16 cellular contexts compared by ENCODE assay signal in genomic region chr9:114476891-114477469, GRCh38. TPM values are rescaled to one million over a fixed set of nuclear protein-coding genes. Genes with fewer than 3 reads are reported as not detected.
DNase-seq lines count a peak whose midpoint lies in the region; ATAC-seq and TF ChIP-seq lines count a peak whose summit lies in the region.
"Had no signal": no experiment of that assay in that cellular context is flagged by ENCODE, and none has a peak within 500 bp of the region (broad histone marks: within the 10 kb centered on the region; RNA-seq: fewer than 3 reads in every experiment).

No MANE protein-coding gene starts in this region.

- H3K4ac ChIP-seq in mesendoderm (ENCODE audit: low read depth, low read length) = no peak overlapping the region

- H3K36me3 ChIP-seq in adrenal gland (replicated peaks in 1 of 2) (peaks cover 0 to 3% of the 10 kb centered on the region in 2 donors), mesendoderm (ENCODE audit: control insufficient read depth, insufficient read depth, low read length) (no peaks in the 10 kb centered on the region), testis (ENCODE audit: low read depth, missing control alignments) (no peaks in the 10 kb centered on the region)
- H3K36me3 ChIP-seq: BLaER1 had no signal

- H3K4me1 Mint-ChIP-seq in activated CD8-positive, alpha-beta memory T cell treated with anti-CD3 and anti-CD28 coated beads, Interleukin-2, amount 10 ng/mL, durations not matched to agents 7 days and 5 days = peaks cover 32% of the 10 kb centered on the region

- H2BK15ac ChIP-seq in mesendoderm (replicated peaks; ENCODE audit: low read depth) = no peak overlapping the region

- H3K27me3 ChIP-seq in adrenal gland = no peaks in the 10 kb centered on the region
- no peaks in the 10 kb centered on the region for H3K27me3 ChIP-seq in mesendoderm (ENCODE audit: insufficient read depth, low read length, poor library complexity)
- no peaks in the 10 kb centered on the region for H3K27me3 ChIP-seq in testis
- H3K27me3 ChIP-seq: BLaER1 had no signal

- H3K27ac Mint-ChIP-seq in activated CD8-positive, alpha-beta memory T cell treated with anti-CD3 and anti-CD28 coated beads, Interleukin-2, amount 10 ng/mL, durations not matched to agents 7 days and 5 days = no peak overlapping the region
- peak overlapping the region in 1 of 2 donors; percentile 32 for H3K27ac Mint-ChIP-seq in activated naive CD4-positive, alpha-beta T cell treated with anti-CD3 and anti-CD28 coated beads, Interleukin-2, amount 50 U/mL, for 72 hours

- H3K9ac ChIP-seq in mesendoderm (ENCODE audit: low read length) = no peak overlapping the region
- H3K9ac ChIP-seq: BLaER1, GM23248 had no signal

- H3K27ac ChIP-seq in adrenal gland (peak overlapping the region in 4 of 5 donors; percentile 43 to 83 (median 75)), mesendoderm (ENCODE audit: low read depth, low read length) (no peak overlapping the region), testis (peak overlapping the region in 1 of 2 donors; percentile 39)
- H3K27ac ChIP-seq: BLaER1, GM23248, HL-60 had no signal

- no peak overlapping the region for H2AK5ac ChIP-seq in mesendoderm (ENCODE audit: low read length)

- H3K79me1 ChIP-seq in mesendoderm (ENCODE audit: low read length) = no peaks in the 10 kb centered on the region

- H3K4me1 ChIP-seq in adrenal gland (replicated peaks in 1 of 2) = peaks cover 38 to 83% of the 10 kb centered on the region in 2 donors
- H3K4me1 ChIP-seq in mesendoderm (ENCODE audit: control insufficient read depth, low read depth, low read length) = no peaks in the 10 kb centered on the region
- peaks cover 29% of the 10 kb centered on the region for H3K4me1 ChIP-seq in testis

- CTCF ChIA-PET in activated CD8-positive, alpha-beta memory T cell treated with anti-CD3 and anti-CD28 coated beads, Interleukin-2, amount 10 ng/mL, durations not matched to agents 7 days and 5 days (lab: Charles Lee) = interaction anchor here (1.0 to 4.1 kb wide), 4 partner anchors 11 to 176 kb away, joined by 3 to 14 read pairs (median 5); no protein-coding TSS in a partner anchor

- H2BK5ac ChIP-seq in mesendoderm (ENCODE audit: low read length) = no peak overlapping the region

- peak; percentile 38 for DNase-seq in activated CD8-positive, alpha-beta memory T cell treated with anti-CD3 and anti-CD28 coated beads, Interleukin-2, amount 50 U/mL, for 48 hours
- DNase-seq in activated CD8-positive, alpha-beta memory T cell treated with anti-CD3 and anti-CD28 coated beads, Interleukin-2, amount 10 ng/mL, durations not matched to agents 7 days and 5 days = no peak
- DNase-seq in adrenal gland = peak; percentile 67 to 91 (median 85)
- DNase-seq in mesendoderm = no peak
- DNase-seq in testis = peak; percentile 91
- no peak for DNase-seq in activated naive CD4-positive, alpha-beta T cell treated with anti-CD3 and anti-CD28 coated beads, Interleukin-2, amount 50 U/mL, for 72 hours (ENCODE audit: low spot score in 2 of 2)
- DNase-seq in inferior parietal cortex (ENCODE audit: extremely low spot score) = no peak
- DNase-seq in SHP77 (lab: John Stamatoyannopoulos, UW) = no peak
- DNase-seq: 8988T, AML-193, Calu3, DMS 273 treated with DMSO at 0.1 percent for 48 hours, GM23248 had no signal

- TF ChIP-seq CTCF in adrenal gland (IDR thresholded peaks at IDR 0.05) (no peak), testis (IDR thresholded peaks at IDR 0.05) (no peak)

- no peak overlapping the region for H3K4me3 Mint-ChIP-seq in activated CD8-positive, alpha-beta memory T cell treated with anti-CD3 and anti-CD28 coated beads, Interleukin-2, amount 10 ng/mL, durations not matched to agents 7 days and 5 days

- H3K23ac ChIP-seq in mesendoderm (ENCODE audit: low read length) = peak overlapping the region; percentile 24

- H4K8ac ChIP-seq in mesendoderm (ENCODE audit: low read depth, low read length) = no peak overlapping the region

- 36 to 52% (median 45%) methylated on average over 9 of the region's 9 CpGs for WGBS in adrenal gland, 4 donors
- WGBS in mesendoderm (ENCODE audit: extremely low coverage, insufficient coverage, low lambda C conversion rate) = no CpG with 5 or more reads among the region's 9 CpGs
- WGBS in testis, 2 donors = 64 to 67% methylated on average over 6 to 9 of the region's 9 CpGs

- no peaks in the 10 kb centered on the region for H3K9me3 Mint-ChIP-seq in activated CD8-positive, alpha-beta memory T cell treated with anti-CD3 and anti-CD28 coated beads, Interleukin-2, amount 10 ng/mL, durations not matched to agents 7 days and 5 days (ENCODE audit: low read depth)
- H3K9me3 Mint-ChIP-seq in activated naive CD4-positive, alpha-beta T cell treated with anti-CD3 and anti-CD28 coated beads, Interleukin-2, amount 50 U/mL, for 72 hours = no peaks in the 10 kb centered on the region

- no peak overlapping the region for H4K5ac ChIP-seq in mesendoderm (ENCODE audit: low read length)

- no peak overlapping the region for H3K56ac ChIP-seq in mesendoderm (ENCODE audit: low read length)

- no peak overlapping the region for H2BK120ac ChIP-seq in mesendoderm (ENCODE audit: low read depth, low read length)

- TF ChIP-seq POLR2A in adrenal gland (IDR thresholded peaks at IDR 0.05) (no peak), testis (IDR thresholded peaks at IDR 0.05) (no peak)

- H3K36me3 Mint-ChIP-seq in activated CD8-positive, alpha-beta memory T cell treated with anti-CD3 and anti-CD28 coated beads, Interleukin-2, amount 10 ng/mL, durations not matched to agents 7 days and 5 days = no peaks in the 10 kb centered on the region
- no peaks in the 10 kb centered on the region for H3K36me3 Mint-ChIP-seq in activated naive CD4-positive, alpha-beta T cell treated with anti-CD3 and anti-CD28 coated beads, Interleukin-2, amount 50 U/mL, for 72 hours

- ATAC-seq in activated CD8-positive, alpha-beta memory T cell treated with anti-CD3 and anti-CD28 coated beads, Interleukin-2, amount 10 ng/mL, durations not matched to agents 7 days and 5 days = no peak
- no peak for ATAC-seq in activated naive CD4-positive, alpha-beta T cell treated with anti-CD3 and anti-CD28 coated beads, Interleukin-2, amount 50 U/mL, for 72 hours
- ATAC-seq: HCT116 had no signal

- H3K18ac ChIP-seq in mesendoderm (ENCODE audit: low read length) = no peak overlapping the region

- H3K4me2 ChIP-seq in mesendoderm (ENCODE audit: low read length) = no peak overlapping the region
- H3K4me2 ChIP-seq: BLaER1 had no signal

- no peak overlapping the region for H3K4me3 ChIP-seq in adrenal gland
- H3K4me3 ChIP-seq in mesendoderm (ENCODE audit: low read length) = no peak overlapping the region
- no peak overlapping the region for H3K4me3 ChIP-seq in testis
- H3K4me3 ChIP-seq: BLaER1, GM23248 had no signal

- H3K79me2 ChIP-seq in mesendoderm (ENCODE audit: control insufficient read depth, insufficient read depth, low read length) = no peaks in the 10 kb centered on the region

- intact Hi-C loops in adrenal gland (cut with DNase I) (no loop called here), testis (cut with DNase I; ENCODE audit: low total_unique reads) (no loop called here)

- no peaks in the 10 kb centered on the region for H3K9me3 ChIP-seq in adrenal gland (replicated peaks in 1 of 3)
- H3K9me3 ChIP-seq in testis = no peaks in the 10 kb centered on the region
- H3K9me3 ChIP-seq: BLaER1 had no signal

- peaks cover under 1% of the 10 kb centered on the region for H3K27me3 Mint-ChIP-seq in activated CD8-positive, alpha-beta memory T cell treated with anti-CD3 and anti-CD28 coated beads, Interleukin-2, amount 10 ng/mL, durations not matched to agents 7 days and 5 days

RNA-seq across cellular contexts. Expression of gene WHRN, which starts 28.3 kb away (rescaled TPM):
- 10 to 100 TPM in 1 of 2 experiments, 1 to 10 TPM in 1; 6.5 to 12.4 TPM for total RNA-seq in activated CD8-positive, alpha-beta memory T cell treated with anti-CD3 and anti-CD28 coated beads, Interleukin-2, amount 10 ng/mL, durations not matched to agents 7 days and 5 days
- total RNA-seq in adrenal gland (100 to 1,000 TPM in 4 of 8 donors, 10 to 100 TPM in 4; 67.2 to 154 (median 96.4) TPM), testis (100 to 1,000 TPM; 181 to 208 TPM)
- polyA plus RNA-seq in adrenal gland (100 to 1,000 TPM in 2 of 3 donors, 10 to 100 TPM in 1; 34.8 to 359 (median 247) TPM), testis (ENCODE audit: insufficient read depth, low read depth, low replicate concordance) (70.3 TPM)
- 2.5 TPM for polyA plus RNA-seq in mesendoderm (2013, experiment 1 of 2)
- 3.0 TPM for polyA plus RNA-seq in mesendoderm (2013, experiment 2 of 2)
- total RNA-seq in activated naive CD4-positive, alpha-beta T cell treated with anti-CD3 and anti-CD28 coated beads, Interleukin-2, amount 50 U/mL, for 72 hours = 1 to 10 TPM; 4.7 to 5.2 TPM

Comparison
In these comparisons a context has a peak if more than half of its experiments do, and no peak if none do; other contexts are left out.
1. DNase-seq: peak in activated CD8-positive, alpha-beta memory T cell treated with anti-CD3 and anti-CD28 coated beads, Interleukin-2, amount 50 U/mL, for 48 hours (single experiment), adrenal gland (7 of 7) and testis (single experiment); none in activated CD8-positive, alpha-beta memory T cell treated with anti-CD3 and anti-CD28 coated beads, Interleukin-2, amount 10 ng/mL, durations not matched to agents 7 days and 5 days (single experiment), mesendoderm (single experiment), activated naive CD4-positive, alpha-beta T cell treated with anti-CD3 and anti-CD28 coated beads, Interleukin-2, amount 50 U/mL, for 72 hours (0 of 2), inferior parietal cortex (single experiment) and SHP77 (0 of 2).
2. RNA of gene WHRN, which starts 28.3 kb away (total RNA-seq): 181 to 208 TPM in testis and 67.2 to 154 TPM in adrenal gland; 6.5 to 12.4 TPM in activated CD8-positive, alpha-beta memory T cell treated with anti-CD3 and anti-CD28 coated beads, Interleukin-2, amount 10 ng/mL, durations not matched to agents 7 days and 5 days and 4.7 to 5.2 TPM in activated naive CD4-positive, alpha-beta T cell treated with anti-CD3 and anti-CD28 coated beads, Interleukin-2, amount 50 U/mL, for 72 hours; every median in the first group is over 4 times any median in the second.